Comparison of ENCODE assay signal across 23 cellular contexts in the genomic region with DNA sequence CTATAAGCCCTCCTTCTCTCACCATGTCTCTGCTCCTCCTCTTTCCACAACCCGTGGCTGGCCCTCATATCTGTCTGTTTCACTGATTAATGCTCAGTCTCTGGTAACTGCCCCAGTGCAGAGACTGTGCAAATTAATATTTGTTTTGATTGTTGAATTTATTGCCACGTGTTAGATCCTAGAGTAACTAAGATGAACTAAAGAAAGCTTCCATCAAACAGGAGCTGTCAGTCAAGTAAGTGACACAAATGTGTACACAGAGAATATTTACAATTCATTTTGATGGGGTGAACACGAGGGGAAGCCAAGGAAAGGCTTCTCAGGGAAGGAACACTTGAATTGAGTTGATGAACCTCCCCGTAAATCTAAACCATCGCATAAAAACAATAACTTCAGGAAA.
A peak's percentile ranks its signal among the peaks of the same experiment; 100 is the strongest.
DNase-seq lines count a peak whose midpoint lies in the region; ATAC-seq, FAIRE-seq and TF ChIP-seq lines count a peak whose summit lies in the region.
"Had no signal": no experiment of that assay in that cellular context is flagged by ENCODE, and none has a peak within 500 bp of the region (broad histone marks: within the 10 kb centered on the region; RNA-seq: fewer than 3 reads in every experiment).

No MANE protein-coding gene starts in this region.

- no peak overlapping the region for H3K4me2 ChIP-seq in K562 (ENCODE audit: insufficient read depth, low read length)
- no peak overlapping the region for H3K4me2 ChIP-seq in hepatocyte
- H3K4me2 ChIP-seq: BLaER1 had no signal

- peaks cover 7% of the 10 kb centered on the region for H3K36me3 Mint-ChIP-seq in mesothelial cell of epicardium
- H3K36me3 Mint-ChIP-seq: CD8-positive, alpha-beta T cell had no signal

- 43% methylated on average over 5 of the region's 5 CpGs for WGBS in K562 (ENCODE audit: insufficient coverage, low coverage, missing lambda C conversion rate)
- WGBS in hepatocyte (ENCODE audit: low lambda C conversion rate, missing lambda C conversion rate): 61% methylated on average over 5 of the region's 5 CpGs

- peaks cover 26% of the 10 kb centered on the region for H3K4me1 Mint-ChIP-seq in mesothelial cell of epicardium

- H3K9me2 ChIP-seq in hepatocyte (replicated peaks; ENCODE audit: insufficient read depth): no peaks in the 10 kb centered on the region

- POLR2A ChIA-PET in HEK293T (lab: Yijun Ruan, JAX): no interaction called here
- POLR2A ChIA-PET in K562 (lab: Yijun Ruan, JAX): no interaction called here

- peak overlapping the region; percentile 21 for H3K27ac Mint-ChIP-seq in mesothelial cell of epicardium
- H3K27ac Mint-ChIP-seq: CD4-positive, alpha-beta T cell; CD8-positive, alpha-beta T cell had no signal

- H3K9ac ChIP-seq in K562 (ENCODE audit: insufficient read depth in 1 of 2, low read depth in 2 of 2, low read length in 2 of 2): no peak overlapping the region
- H3K9ac ChIP-seq: BLaER1 had no signal

- ATAC-seq in K562: 0 out of 3 replicates have a peak, but pooled peaks have one; percentile 29
- ATAC-seq in HG02642 (IDR thresholded peaks at IDR 0.05; ENCODE audit: poor library complexity, unreplicated experiment): no peak
- no peak for ATAC-seq in GM19452 (IDR thresholded peaks at IDR 0.05; ENCODE audit: unreplicated experiment)
- ATAC-seq: CD8-positive, alpha-beta T cell had no signal

- H3K36me3 ChIP-seq in K562 (ENCODE audit: control insufficient read depth, insufficient read depth, low read length) (no peaks in the 10 kb centered on the region), hepatocyte (replicated peaks; ENCODE audit: insufficient read depth, low read depth) (no peaks in the 10 kb centered on the region)
- H3K36me3 ChIP-seq: BE2C, BLaER1 had no signal

- H3K4me1 ChIP-seq in K562 (replicated peaks in 1 of 2; ENCODE audit: control insufficient read depth in 2 of 2, insufficient read depth in 2 of 2, low read length in 2 of 2) (no peaks in the 10 kb centered on the region), hepatocyte (ENCODE audit: insufficient read depth) (no peaks in the 10 kb centered on the region)
- H3K4me1 ChIP-seq: BE2C had no signal

- no peak for TF ChIP-seq RAD21 in K562 (CRISPR knock-in tag; conservative IDR thresholded peaks at IDR 0.05 in 1 of 2, IDR thresholded peaks at IDR 0.05 in 1 of 2)

- TF ChIP-seq POLR2A in K562 (conservative IDR thresholded peaks at IDR 0.05): no peak

- H2AFZ ChIP-seq in K562 (ENCODE audit: low read depth, low read length) (no peak overlapping the region), hepatocyte (no peak overlapping the region)

- no peaks in the 10 kb centered on the region for H3K9me1 ChIP-seq in K562 (ENCODE audit: control insufficient read depth, insufficient read depth, low read length)

- H3K27ac ChIP-seq in C4-2B (peak overlapping the region; percentile 11; the same call in 1 of the 2 replicates), K562 (ENCODE audit: extremely low read depth, low read depth, low read length) (no peak overlapping the region), hepatocyte (no peak overlapping the region)
- H3K27ac ChIP-seq: BLaER1 had no signal

- H3K4me3 Mint-ChIP-seq in mesothelial cell of epicardium: no peak overlapping the region
- H3K4me3 Mint-ChIP-seq: CD4-positive, alpha-beta T cell; CD8-positive, alpha-beta T cell had no signal

- H3K4me3 ChIP-seq in K562 (no peak overlapping the region), hepatocyte (no peak overlapping the region)
- H3K4me3 ChIP-seq: BLaER1 had no signal

- FAIRE-seq in K562 (lab: Jason Lieb, UNC): no peak
- FAIRE-seq: A204.1, D721Med, G401.6, GM12891, GM19239 had no signal

- no peak for TF ChIP-seq CTCF in C4-2B (conservative IDR thresholded peaks at IDR 0.05)
- no peak for TF ChIP-seq CTCF in K562 (IDR thresholded peaks at IDR 0.05 in 2 of 3, conservative IDR thresholded peaks at IDR 0.05 in 1 of 3; ENCODE audit: insufficient read depth in 2 of 3, low read depth in 1 of 3, low read length in 3 of 3)
- no peak for TF ChIP-seq CTCF in mesothelial cell of epicardium (IDR thresholded peaks at IDR 0.05; ENCODE audit: unreplicated experiment)
- no peak for TF ChIP-seq CTCF in hepatocyte (IDR thresholded peaks at IDR 0.05; ENCODE audit: poor library complexity)

- H3K27me3 Mint-ChIP-seq in mesothelial cell of epicardium (ENCODE audit: low read depth): no peaks in the 10 kb centered on the region

- peaks cover 9% of the 10 kb centered on the region for H3K9me3 Mint-ChIP-seq in mesothelial cell of epicardium
- H3K9me3 Mint-ChIP-seq: CD8-positive, alpha-beta T cell had no signal

- H3K79me2 ChIP-seq in K562 (ENCODE audit: control insufficient read depth, insufficient read depth, low read length) (no peaks in the 10 kb centered on the region), hepatocyte (no peaks in the 10 kb centered on the region)

- peaks cover 3% of the 10 kb centered on the region; the same call in 1 of the 2 replicates for H3K9me3 ChIP-seq in K562 (replicated peaks; ENCODE audit: control insufficient read depth, insufficient read depth, low read depth, low read length)
- no peaks in the 10 kb centered on the region for H3K9me3 ChIP-seq in hepatocyte (ENCODE audit: low read depth)
- H3K9me3 ChIP-seq: BE2C had no signal

- H4K20me1 ChIP-seq in K562 (replicated peaks; ENCODE audit: control insufficient read depth, insufficient read depth, low read length) (no peaks in the 10 kb centered on the region), hepatocyte (ENCODE audit: insufficient read depth, poor library complexity, severe bottlenecking) (no peaks in the 10 kb centered on the region)
- H4K20me1 ChIP-seq: BLaER1 had no signal

- BruUV-seq in K562 (replicated peaks; lab: Mats Ljungman, UMichigan): no TSS peak

- DNase-seq in HEK293T (ENCODE audit: extremely low spot score) (no peak), K562 (ENCODE audit: extremely low read depth in 1 of 4, low spot score in 3 of 4) (no peak), mesothelial cell of epicardium (ENCODE audit: low spot score in 2 of 2, unreplicated experiment in 2 of 2) (no peak), hepatocyte (ENCODE audit: low spot score) (no peak)
- DNase-seq: 8988T; ACHN; BE2C; C1 segment of cervical spinal cord; Caco-2; Calu3; CD4-positive, alpha-beta T cell; CD8-positive, alpha-beta T cell; DMS79 treated with DMSO at 0.1 percent for 48 hours; GF-D8 had no signal

- in situ Hi-C loops in K562 (cut with MboI): no loop called here

- intact Hi-C loops in K562 (cut with micrococcal nuclease): no loop called here

- TF ChIP-seq EP300 in K562 (IDR thresholded peaks at IDR 0.05; ENCODE audit: low read length): no peak

- CTCF ChIA-PET in HEK293T (lab: Yijun Ruan, JAX) (no interaction called here), K562 (lab: Yijun Ruan, JAX; ENCODE audit: low intra/inter-chr PET ratio) (no interaction called here)

- H3K27me3 ChIP-seq in K562 (ENCODE audit: control insufficient read depth in 2 of 2, insufficient read depth in 2 of 2, low read length in 2 of 2) (no peaks in the 10 kb centered on the region), hepatocyte (no peaks in the 10 kb centered on the region)
- H3K27me3 ChIP-seq: BE2C, BLaER1 had no signal

TF ChIP-seq in HEK293T, 16 proteins besides CTCF, POLR2A, EP300 and RAD21:
- TF ChIP-seq, protein P1, sequence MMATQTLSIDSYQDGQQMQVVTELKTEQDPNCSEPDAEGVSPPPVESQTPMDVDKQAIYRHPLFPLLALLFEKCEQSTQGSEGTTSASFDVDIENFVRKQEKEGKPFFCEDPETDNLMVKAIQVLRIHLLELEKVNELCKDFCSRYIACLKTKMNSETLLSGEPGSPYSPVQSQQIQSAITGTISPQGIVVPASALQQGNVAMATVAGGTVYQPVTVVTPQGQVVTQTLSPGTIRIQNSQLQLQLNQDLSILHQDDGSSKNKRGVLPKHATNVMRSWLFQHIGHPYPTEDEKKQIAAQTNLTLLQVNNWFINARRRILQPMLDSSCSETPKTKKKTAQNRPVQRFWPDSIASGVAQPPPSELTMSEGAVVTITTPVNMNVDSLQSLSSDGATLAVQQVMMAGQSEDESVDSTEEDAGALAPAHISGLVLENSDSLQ (IDR thresholded peaks at IDR 0.05): peak; percentile 70
- TF ChIP-seq HDGF (IDR thresholded peaks at IDR 0.05; ENCODE audit: borderline replicate concordance): no peak
- TF ChIP-seq CTBP1 (IDR thresholded peaks at IDR 0.05; ENCODE audit: borderline replicate concordance): no peak

TF ChIP-seq in K562, 482 proteins besides CTCF, POLR2A, EP300 and RAD21:
- peak; percentile 5 for TF ChIP-seq MEIS2 (IDR thresholded peaks at IDR 0.05; ENCODE audit: partially characterized antibody)
- no peak for TF ChIP-seq MCM5 (IDR thresholded peaks at IDR 0.05; ENCODE audit: low read depth)
- TF ChIP-seq, protein P1 (IDR thresholded peaks at IDR 0.05): peak; percentile 57
- TF ChIP-seq, protein P2, sequence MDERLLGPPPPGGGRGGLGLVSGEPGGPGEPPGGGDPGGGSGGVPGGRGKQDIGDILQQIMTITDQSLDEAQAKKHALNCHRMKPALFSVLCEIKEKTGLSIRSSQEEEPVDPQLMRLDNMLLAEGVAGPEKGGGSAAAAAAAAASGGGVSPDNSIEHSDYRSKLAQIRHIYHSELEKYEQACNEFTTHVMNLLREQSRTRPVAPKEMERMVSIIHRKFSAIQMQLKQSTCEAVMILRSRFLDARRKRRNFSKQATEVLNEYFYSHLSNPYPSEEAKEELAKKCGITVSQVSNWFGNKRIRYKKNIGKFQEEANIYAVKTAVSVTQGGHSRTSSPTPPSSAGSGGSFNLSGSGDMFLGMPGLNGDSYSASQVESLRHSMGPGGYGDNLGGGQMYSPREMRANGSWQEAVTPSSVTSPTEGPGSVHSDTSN (CRISPR knock-in tag; IDR thresholded peaks at IDR 0.05; ENCODE audit: low read depth): no peak
- TF ChIP-seq, protein P2 (tag; conservative IDR thresholded peaks at IDR 0.05; ENCODE audit: low read depth): 0 out of 2 replicates have a peak, but pooled peaks have one; percentile 33
